9 cellular contexts compared by ENCODE assay signal in the genomic region with DNA sequence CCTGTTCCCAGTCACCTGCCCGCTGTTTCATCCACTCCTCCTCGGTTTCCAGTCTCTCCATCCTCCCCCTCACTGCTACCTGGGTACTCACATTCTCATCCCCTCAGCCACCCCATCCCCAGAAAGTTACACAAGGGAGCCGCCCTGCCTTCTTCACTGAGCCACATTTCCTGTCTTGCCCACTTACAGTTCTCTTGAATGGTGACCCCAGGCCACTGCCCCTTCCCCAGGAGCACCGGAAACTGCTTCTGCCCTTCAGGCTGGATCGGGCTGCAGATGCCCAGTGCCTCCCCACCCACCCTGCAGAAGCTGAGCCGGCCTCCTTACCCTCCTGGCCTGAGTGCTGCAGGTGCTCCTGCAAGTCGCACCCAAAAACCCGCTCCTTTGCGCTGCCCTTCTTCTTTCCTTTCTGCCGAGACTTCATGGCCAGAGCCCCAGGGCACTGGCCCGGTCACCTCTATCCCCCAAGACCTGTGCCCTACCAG. TPM values are rescaled to one million over a fixed set of nuclear protein-coding genes. Genes with fewer than 3 reads are reported as not detected.
A peak's percentile ranks its signal among the peaks of the same experiment; 100 is the strongest.
DNase-seq lines count a peak whose midpoint lies in the region; ATAC-seq, FAIRE-seq and TF ChIP-seq lines count a peak whose summit lies in the region.
"Had no signal": no experiment of that assay in that cellular context is flagged by ENCODE, and none has a peak within 500 bp of the region (broad histone marks: within the 10 kb centered on the region; RNA-seq: fewer than 3 reads in every experiment).

No MANE protein-coding gene starts in this region.

- no peaks in the 10 kb centered on the region for H3K27me3 ChIP-seq in GM12878 (replicated peaks in 1 of 2; ENCODE audit: control insufficient read depth in 2 of 2, insufficient read depth in 2 of 2, low read length in 1 of 2)
- no peaks in the 10 kb centered on the region for H3K27me3 ChIP-seq in rectal smooth muscle tissue (ENCODE audit: control insufficient read depth, insufficient read depth, low read length)
- H3K27me3 ChIP-seq in gastrocnemius medialis, result peaks cover 0 to 10% (median 0%) of the 10 kb centered on the region in 3 donors

- TF ChIP-seq CTCF in GM12878 (IDR thresholded peaks at IDR 0.05 in 2 of 3, conservative IDR thresholded peaks at IDR 0.05 in 1 of 3; ENCODE audit: control insufficient read depth in 2 of 3, extremely low read depth in 1 of 3, insufficient read depth in 1 of 3, low read depth in 3 of 3, low read length in 3 of 3) (no peak), gastrocnemius medialis (IDR thresholded peaks at IDR 0.05 in 4 of 5, conservative IDR thresholded peaks at IDR 0.05 in 1 of 5) (no peak)

- peak; percentile 3 for ATAC-seq in GM18909 (IDR thresholded peaks at IDR 0.05; ENCODE audit: poor library complexity, unreplicated experiment)
- ATAC-seq in HG03457 (IDR thresholded peaks at IDR 0.05; ENCODE audit: unreplicated experiment), result peak; percentile 3
- ATAC-seq in GM12878, result peak; percentile 5
- no peak for ATAC-seq in HG02840 (IDR thresholded peaks at IDR 0.05; ENCODE audit: low FRiP score, unreplicated experiment)
- no peak for ATAC-seq in gastrocnemius medialis
- ATAC-seq in HG02973 (IDR thresholded peaks at IDR 0.05; ENCODE audit: unreplicated experiment), result no peak
- ATAC-seq: Panc1 had no signal

- FAIRE-seq in GM12878 (lab: Jason Lieb, UNC), result no peak

- H3K4me2 ChIP-seq in GM12878 (ENCODE audit: control insufficient read depth, insufficient read depth), result peak overlapping the region; percentile 99

- SMC1A ChIA-PET in GM12878 (lab: Charles Lee; ENCODE audit: uncharacterized antibody, unreplicated experiment), result interaction anchor here (0.5 to 9.0 kb wide), 20 partner anchors 9 to 272 kb away, joined by 3 to 134 read pairs (median 4); a partner anchor contains a TSS

- TF ChIP-seq EP300 in GM12878 (IDR thresholded peaks at IDR 0.05; ENCODE audit: borderline replicate concordance in 1 of 2, control insufficient read depth in 1 of 2, low read depth in 2 of 2, low read length in 2 of 2), result no peak

- peaks cover 52% of the 10 kb centered on the region for H3K79me2 ChIP-seq in GM12878 (ENCODE audit: control insufficient read depth, insufficient read depth, low read length)

- in situ Hi-C loops in GM12878 (cut with MboI) (no loop called here), gastrocnemius medialis (cut with MboI; ENCODE audit: low sequenced_read_pairs in 4 of 4) (no loop called here)

- WGBS in GM12878 (ENCODE audit: insufficient coverage, insufficient replicate concordance, low lambda C conversion rate, missing lambda C conversion rate), result 1% methylated on average over 10 of the region's 11 CpGs

- POLR2A ChIA-PET in GM12878 (lab: Charles Lee), result interaction anchor here (0.6 to 6.8 kb wide), 26 partner anchors 8 to 274 kb away, joined by 3 to 139 read pairs (median 6); a partner anchor contains a TSS

- H2AFZ ChIP-seq in GM12878 (ENCODE audit: control insufficient read depth, low read depth, low read length), result no peak overlapping the region

- RAD21 ChIA-PET in GM12878 (lab: Charles Lee; ENCODE audit: unreplicated experiment), result interaction anchor here (0.7 to 7.1 kb wide), 22 partner anchors 21 to 234 kb away, joined by 3 to 107 read pairs (median 4); a partner anchor contains a TSS

- H3K27ac ChIP-seq in GM12878 (ENCODE audit: control insufficient read depth, insufficient read depth) (peak overlapping the region; percentile 98), rectal smooth muscle tissue (ENCODE audit: low read depth, low read length) (no peak overlapping the region), gastrocnemius medialis (peak overlapping the region in 2 of 4 donors; percentile 9 to 34)

- H3K4me3 ChIP-seq in GM12878, result peak overlapping the region; percentile 94
- H3K4me3 ChIP-seq in rectal smooth muscle tissue (ENCODE audit: low read length), result peak overlapping the region; percentile 64
- peak overlapping the region in 1 of 4 donors; percentile 41 for H3K4me3 ChIP-seq in gastrocnemius medialis

- peak overlapping the region; percentile 98 for H3K9ac ChIP-seq in GM12878 (ENCODE audit: control insufficient read depth, insufficient read depth, low read length)
- peak overlapping the region; percentile 10 for H3K9ac ChIP-seq in rectal smooth muscle tissue (ENCODE audit: low read length)

- intact Hi-C loops in GM12878 (cut with micrococcal nuclease; ENCODE audit: unreplicated experiment) (loop anchor here (2.0 kb wide), 2 partner anchors 56 to 76 kb away; no protein-coding TSS in a partner anchor), gastrocnemius medialis (cut with DNase I; ENCODE audit: low total_unique reads) (no loop called here)

- no peak for TF ChIP-seq RAD21 in GM12878 (IDR thresholded peaks at IDR 0.05; ENCODE audit: insufficient read depth, low read depth, low read length)

- TF ChIP-seq POLR2A in GM12878 (IDR thresholded peaks at IDR 0.05; ENCODE audit: low read depth, low read length) (peak; percentile 1; the same call in 1 of the 2 replicates), gastrocnemius medialis (IDR thresholded peaks at IDR 0.05) (no peak)

- peaks cover 11% of the 10 kb centered on the region; the same call in 1 of the 2 replicates for H4K20me1 ChIP-seq in GM12878 (ENCODE audit: control insufficient read depth, insufficient read depth)

- H3K4me1 ChIP-seq in GM12878 (ENCODE audit: control insufficient read depth, insufficient read depth, low read length) (peaks cover 20% of the 10 kb centered on the region), rectal smooth muscle tissue (ENCODE audit: control insufficient read depth, insufficient read depth, low read length) (no peaks in the 10 kb centered on the region), gastrocnemius medialis (no peaks in the 10 kb centered on the region)

- CTCF ChIA-PET in GM12878 (lab: Yijun Ruan, JAX), result interaction anchor here (0.7 to 8.6 kb wide), 14 partner anchors 10 to 274 kb away, joined by 3 to 111 read pairs (median 7); a partner anchor contains a TSS

- no peaks in the 10 kb centered on the region for H3K9me3 ChIP-seq in GM12878 (replicated peaks; ENCODE audit: control insufficient read depth, insufficient read depth, low read length)
- H3K9me3 ChIP-seq in gastrocnemius medialis, result no peaks in the 10 kb centered on the region

- BruUV-seq in GM12878 (replicated peaks; lab: Mats Ljungman, UMichigan), result no TSS peak

- DNase-seq in GM12878 (ENCODE audit: low read depth, low spot score) (no peak), gastrocnemius medialis (no peak), AG08395 (ENCODE audit: low spot score) (no peak)

- 0 out of 4 replicates have a peak, but pooled peaks cover 0 to 9% of the 10 kb centered on the region in 2 experiments for H3K36me3 ChIP-seq in GM12878 (ENCODE audit: control insufficient read depth in 2 of 2, insufficient read depth in 2 of 2, low read length in 1 of 2)
- no peaks in the 10 kb centered on the region for H3K36me3 ChIP-seq in rectal smooth muscle tissue (ENCODE audit: control insufficient read depth, insufficient read depth, low read length)
- no peaks in the 10 kb centered on the region for H3K36me3 ChIP-seq in gastrocnemius medialis

RNA-seq across cellular contexts. Expression of a gene that starts 0.4 kb away (rescaled TPM):
- total RNA-seq in GM12878 (2013; cell fraction: nucleolus; rRNA removed), result 49.9 and 52.0 TPM in 2 replicates
- total RNA-seq in GM12878 (2014; rRNA removed), result 64.8 and 72.0 TPM in 2 replicates
- 78.5 and 78.9 TPM in 2 replicates for total RNA-seq in GM12878 (2014; rRNA removed; fragmentation: Illumina TruSeq; extraction: Trizol)
- total RNA-seq in GM12878 (2021), result 136 and 143 TPM in 2 replicates
- polyA plus RNA-seq in GM12878 (2011; ENCODE audit: low read depth), result 51.5 TPM
- polyA plus RNA-seq in GM12878 (2011; rRNA removed), result 68.3 and 90.2 TPM in 2 replicates
- polyA plus RNA-seq in GM12878 (2011; cell fraction: cytosol; rRNA removed), result 120 and 128 TPM in 2 replicates
- 83.8 and 88.7 TPM in 2 replicates for polyA plus RNA-seq in GM12878 (2011; cell fraction: nucleus; rRNA removed)
- 86.4 and 90.3 TPM in 2 replicates for polyA plus RNA-seq in GM12878 (2012)
- polyA plus RNA-seq in GM12878 (2014; fragmentation: Illumina TruSeq; extraction: Trizol), result 74.3 and 94.1 TPM in 2 replicates
- polyA plus RNA-seq in GM12878 (2014; fragmentation: Nextera tagmentation; extraction: Ambion mirVana), result 10 to 100 TPM; 12.9 to 20.9 TPM
- 81.9 and 86.9 TPM in 2 replicates for polyA plus RNA-seq in GM12878 (2014; rRNA removed)
- 10 to 100 TPM; 64.1 to 74.0 TPM for polyA plus RNA-seq in GM12878 (2016; fragmentation: Nextera tagmentation; extraction: Ambion mirVana)
- polyA minus RNA-seq in GM12878 (2011; rRNA and poly(A)+ RNA removed), result 65.2 and 132 TPM in 2 replicates
- polyA minus RNA-seq in GM12878 (2011; cell fraction: cytosol; rRNA and poly(A)+ RNA removed), result 46.4 and 49.8 TPM in 2 replicates
- 23.0 and 35.9 TPM in 2 replicates for polyA minus RNA-seq in GM12878 (2011; cell fraction: nucleus; rRNA and poly(A)+ RNA removed)
- total RNA-seq in gastrocnemius medialis, result 1 to 10 TPM in 2 of 4 donors, under 1 TPM in 2; 0.61 to 1.6 (median 1.0) TPM

RNA-seq across cellular contexts. Expression of a gene that starts 20.1 kb away (rescaled TPM):
- total RNA-seq in GM12878 (2013; cell fraction: nucleolus; rRNA removed), result not detected in 2 replicates
- total RNA-seq in GM12878 (2014; rRNA removed) (2.5 and 2.8 TPM in 2 replicates), GM12878 (2014; rRNA removed; fragmentation: Illumina TruSeq; extraction: Trizol) (3.1 and 3.3 TPM in 2 replicates), GM12878 (2021) (4.0 and 5.6 TPM in 2 replicates), gastrocnemius medialis (not detected)
- 3.0 TPM for polyA plus RNA-seq in GM12878 (2011; ENCODE audit: low read depth)
- polyA plus RNA-seq in GM12878 (2011; rRNA removed) (7.5 and 8.7 TPM in 2 replicates), GM12878 (2014; fragmentation: Illumina TruSeq; extraction: Trizol) (2.6 and 4.5 TPM in 2 replicates), GM12878 (2014; fragmentation: Nextera tagmentation; extraction: Ambion mirVana) (1 to 10 TPM; 3.2 to 3.5 TPM), GM12878 (2014; rRNA removed) (3.4 TPM in 2 replicates), GM12878 (2016; fragmentation: Nextera tagmentation; extraction: Ambion mirVana) (1 to 10 TPM; 6.9 to 8.3 TPM)
- polyA plus RNA-seq in GM12878 (2011; cell fraction: cytosol; rRNA removed), result 6.4 and 9.5 TPM in 2 replicates
- 5.1 and 6.9 TPM in 2 replicates for polyA plus RNA-seq in GM12878 (2011; cell fraction: nucleus; rRNA removed)
- 2.3 and 3.2 TPM in 2 replicates for polyA plus RNA-seq in GM12878 (2012)
- polyA minus RNA-seq in GM12878 (2011; rRNA and poly(A)+ RNA removed), result 14.3 and 18.7 TPM in 2 replicates
- 2.3 and 4.4 TPM in 2 replicates for polyA minus RNA-seq in GM12878 (2011; cell fraction: cytosol; rRNA and poly(A)+ RNA removed)
- polyA minus RNA-seq in GM12878 (2011; cell fraction: nucleus; rRNA and poly(A)+ RNA removed), result 2.3 and 5.5 TPM in 2 replicates

RNA-seq across cellular contexts. Expression of a gene that starts 23.5 kb away (rescaled TPM):
- 32.1 and 38.7 TPM in 2 replicates for total RNA-seq in GM12878 (2013; cell fraction: nucleolus; rRNA removed)
- total RNA-seq in GM12878 (2014; rRNA removed), result 90.2 and 92.1 TPM in 2 replicates
- 61.4 and 65.1 TPM in 2 replicates for total RNA-seq in GM12878 (2014; rRNA removed; fragmentation: Illumina TruSeq; extraction: Trizol)
- total RNA-seq in GM12878 (2021), result 60.3 and 65.8 TPM in 2 replicates
- 54.0 TPM for polyA plus RNA-seq in GM12878 (2011; ENCODE audit: low read depth)
- 33.8 and 46.0 TPM in 2 replicates for polyA plus RNA-seq in GM12878 (2011; rRNA removed)
- 55.7 and 71.7 TPM in 2 replicates for polyA plus RNA-seq in GM12878 (2011; cell fraction: cytosol; rRNA removed)
- 153 and 160 TPM in 2 replicates for polyA plus RNA-seq in GM12878 (2011; cell fraction: nucleus; rRNA removed)
- 42.5 and 67.5 TPM in 2 replicates for polyA plus RNA-seq in GM12878 (2012)
- 50.5 and 60.9 TPM in 2 replicates for polyA plus RNA-seq in GM12878 (2014; fragmentation: Illumina TruSeq; extraction: Trizol)
- polyA plus RNA-seq in GM12878 (2014; fragmentation: Nextera tagmentation; extraction: Ambion mirVana), result 10 to 100 TPM in 1 of 2 experiments, 1 to 10 TPM in 1; 9.4 to 26.3 TPM
- polyA plus RNA-seq in GM12878 (2014; rRNA removed), result 72.6 and 72.8 TPM in 2 replicates
- 10 to 100 TPM; 11.5 to 23.1 TPM for polyA plus RNA-seq in GM12878 (2016; fragmentation: Nextera tagmentation; extraction: Ambion mirVana)
- polyA minus RNA-seq in GM12878 (2011; rRNA and poly(A)+ RNA removed), result 149 and 171 TPM in 2 replicates
- 31.5 and 32.7 TPM in 2 replicates for polyA minus RNA-seq in GM12878 (2011; cell fraction: cytosol; rRNA and poly(A)+ RNA removed)
- polyA minus RNA-seq in GM12878 (2011; cell fraction: nucleus; rRNA and poly(A)+ RNA removed), result 24.2 and 34.1 TPM in 2 replicates
- total RNA-seq in gastrocnemius medialis, result 10 to 100 TPM; 41.9 to 55.1 (median 49.1) TPM

RNA-seq across cellular contexts. Expression of a gene that starts 28.9 kb away (rescaled TPM):
- 1.7 and 2.1 TPM in 2 replicates for total RNA-seq in GM12878 (2013; cell fraction: nucleolus; rRNA removed)
- total RNA-seq in GM12878 (2014; rRNA removed) (2.2 and 2.5 TPM in 2 replicates), GM12878 (2014; rRNA removed; fragmentation: Illumina TruSeq; extraction: Trizol) (1.2 and 2.1 TPM in 2 replicates), GM12878 (2021) (2.7 and 3.3 TPM in 2 replicates), gastrocnemius medialis (1 to 10 TPM in 2 of 4 donors, under 1 TPM in 2; 0.89 to 2.4 (median 1.3) TPM)
- 4.2 TPM for polyA plus RNA-seq in GM12878 (2011; ENCODE audit: low read depth)
- polyA plus RNA-seq in GM12878 (2011; rRNA removed) (3.4 and 3.9 TPM in 2 replicates), GM12878 (2014; fragmentation: Illumina TruSeq; extraction: Trizol) (0.52 and 1.3 TPM in 2 replicates), GM12878 (2014; fragmentation: Nextera tagmentation; extraction: Ambion mirVana) (1 to 10 TPM in 1 of 2 experiments, under 1 TPM in 1; 0.66 to 1.3 TPM), GM12878 (2014; rRNA removed) (2.8 and 3.8 TPM in 2 replicates), GM12878 (2016; fragmentation: Nextera tagmentation; extraction: Ambion mirVana) (1 to 10 TPM; 3.1 to 4.9 TPM)
- polyA plus RNA-seq in GM12878 (2011; cell fraction: cytosol; rRNA removed), result 2.9 and 3.5 TPM in 2 replicates
- polyA plus RNA-seq in GM12878 (2011; cell fraction: nucleus; rRNA removed), result 4.5 and 4.8 TPM in 2 replicates
- 2.2 and 2.3 TPM in 2 replicates for polyA plus RNA-seq in GM12878 (2012)
- 0.82 and 1.2 TPM in 2 replicates for polyA minus RNA-seq in GM12878 (2011; rRNA and poly(A)+ RNA removed)
- polyA minus RNA-seq in GM12878 (2011; cell fraction: cytosol; rRNA and poly(A)+ RNA removed), result not detected in 2 replicates
- polyA minus RNA-seq in GM12878 (2011; cell fraction: nucleus; rRNA and poly(A)+ RNA removed), result 1.1 and 1.5 TPM in 2 replicates

RNA-seq across cellular contexts. Expression of a gene that starts 30.5 kb away (rescaled TPM):
- total RNA-seq in GM12878 (2013; cell fraction: nucleolus; rRNA removed), result 26.3 and 40.4 TPM in 2 replicates
- total RNA-seq in GM12878 (2014; rRNA removed), result 72.2 and 72.7 TPM in 2 replicates
- total RNA-seq in GM12878 (2014; rRNA removed; fragmentation: Illumina TruSeq; extraction: Trizol), result 37.6 and 38.4 TPM in 2 replicates
- total RNA-seq in GM12878 (2021), result 43.2 and 49.0 TPM in 2 replicates
- polyA plus RNA-seq in GM12878 (2011; ENCODE audit: low read depth), result 21.8 TPM
- polyA plus RNA-seq in GM12878 (2011; rRNA removed), result 65.8 and 82.6 TPM in 2 replicates
- 125 and 132 TPM in 2 replicates for polyA plus RNA-seq in GM12878 (2011; cell fraction: cytosol; rRNA removed)
- 76.3 and 99.1 TPM in 2 replicates for polyA plus RNA-seq in GM12878 (2011; cell fraction: nucleus; rRNA removed)
- polyA plus RNA-seq in GM12878 (2012), result 64.2 and 75.4 TPM in 2 replicates
- 14.5 and 33.3 TPM in 2 replicates for polyA plus RNA-seq in GM12878 (2014; fragmentation: Illumina TruSeq; extraction: Trizol)
- polyA plus RNA-seq in GM12878 (2014; fragmentation: Nextera tagmentation; extraction: Ambion mirVana), result 100 to 1,000 TPM; 102 to 145 TPM
- polyA plus RNA-seq in GM12878 (2014; rRNA removed), result 96.1 and 99.1 TPM in 2 replicates
- 100 to 1,000 TPM; 100 to 118 TPM for polyA plus RNA-seq in GM12878 (2016; fragmentation: Nextera tagmentation; extraction: Ambion mirVana)
- polyA minus RNA-seq in GM12878 (2011; rRNA and poly(A)+ RNA removed), result 6.6 and 20.1 TPM in 2 replicates
- 6.7 and 9.0 TPM in 2 replicates for polyA minus RNA-seq in GM12878 (2011; cell fraction: cytosol; rRNA and poly(A)+ RNA removed)
- polyA minus RNA-seq in GM12878 (2011; cell fraction: nucleus; rRNA and poly(A)+ RNA removed), result 13.1 and 18.8 TPM in 2 replicates
- 10 to 100 TPM in 3 of 4 donors, 1 to 10 TPM in 1; 8.6 to 52.6 (median 16.8) TPM for total RNA-seq in gastrocnemius medialis

Comparison
In these comparisons a context has a peak if more than half of its experiments do, and no peak if none do; other contexts are left out.
1. ATAC-seq: peak in GM18909 (single experiment), HG03457 (single experiment) and GM12878 (single experiment); none in HG02840 (single experiment), gastrocnemius medialis (0 of 2) and HG02973 (single experiment).
2. RNA of a gene that starts 0.4 kb away (total RNA-seq): 49.9 to 143 TPM in GM12878; 0.61 to 1.6 TPM in gastrocnemius medialis; every median in the first group is over 10 times any median in the second.